ENCODE assay signal across 8 cellular contexts in genomic region chr19:48965033-48965805, GRCh38. TPM values are rescaled to one million over a fixed set of nuclear protein-coding genes. Genes with fewer than 3 reads are reported as not detected.
DNase-seq lines count a peak whose midpoint lies in the region; ATAC-seq, FAIRE-seq and TF ChIP-seq lines count a peak whose summit lies in the region.

Gene FTL, plus strand, starts transcription at chr19:48965309. Its CDS starts 199 bp downstream, at chr19:48965508.

- H3K36me3 Mint-ChIP-seq in T-helper 1 cell treated with Interleukin-12 subunit alpha and Interleukin-12 subunit beta and Interleukin-4 antibody, amounts not matched to agents 30 μg/mL and 1 μg/mL, for 36 hours (ENCODE audit: low read depth) = peaks cover 35% of the 10 kb centered on the region

- 0 to 2% (median 0%) methylated on average over 34 to 52 of the region's 52 CpGs for WGBS in heart left ventricle, 4 donors
- 0 to 1% methylated on average over 33 to 40 of the region's 52 CpGs for WGBS in upper lobe of left lung, 2 donors

- H3K9me3 ChIP-seq in heart left ventricle = no peaks in the 10 kb centered on the region
- H3K9me3 ChIP-seq in upper lobe of left lung = no peaks in the 10 kb centered on the region

- H3K9me3 Mint-ChIP-seq in T-helper 1 cell treated with Interleukin-12 subunit alpha and Interleukin-12 subunit beta and Interleukin-4 antibody, amounts not matched to agents 30 μg/mL and 1 μg/mL, for 36 hours = no peaks in the 10 kb centered on the region

- peak within 1 kb of the TSS; percentile 61 to 99 (median 88) for H3K4me3 ChIP-seq in heart left ventricle
- H3K4me3 ChIP-seq in upper lobe of left lung = peak within 1 kb of the TSS; percentile 80 to 97 (median 88)

- H3K27me3 ChIP-seq in heart left ventricle (no peaks in the 10 kb centered on the region), upper lobe of left lung (no peaks in the 10 kb centered on the region)

- H3K4me1 Mint-ChIP-seq in T-helper 1 cell treated with Interleukin-12 subunit alpha and Interleukin-12 subunit beta and Interleukin-4 antibody, amounts not matched to agents 30 μg/mL and 1 μg/mL, for 36 hours (ENCODE audit: low read depth) = peaks cover 38% of the 10 kb centered on the region

- ATAC-seq in HG02852 (IDR thresholded peaks at IDR 0.05; ENCODE audit: unreplicated experiment) (peak; percentile 54), heart left ventricle (peak; percentile 85 to 92 (median 88)), upper lobe of left lung (ENCODE audit: low FRiP score in 2 of 2) (peak; percentile 92 to 95)

- H3K27ac ChIP-seq in heart left ventricle (peak within 1 kb of the TSS; percentile 73 to 97 (median 93)), upper lobe of left lung (peak within 1 kb of the TSS; percentile 88 to 98 (median 90))

- peak in 1 of 4 donors; percentile 95 for TF ChIP-seq EP300 in upper lobe of left lung (IDR thresholded peaks at IDR 0.05)

- H3K4me1 ChIP-seq in heart left ventricle (peaks cover 10 to 65% (median 47%) of the 10 kb centered on the region in 12 donors), upper lobe of left lung (peaks cover 43 to 71% (median 50%) of the 10 kb centered on the region in 4 donors)

- TF ChIP-seq POLR2A in GM12892 (IDR thresholded peaks at IDR 0.05; ENCODE audit: low read depth, low read length) = peak; percentile 99
- TF ChIP-seq POLR2A in heart left ventricle (IDR thresholded peaks at IDR 0.05) = peak; percentile 98 to 100
- peak; percentile 97 to 100 (median 100) for TF ChIP-seq POLR2A in upper lobe of left lung (IDR thresholded peaks at IDR 0.05)

- no peaks in the 10 kb centered on the region for H3K27me3 Mint-ChIP-seq in T-helper 1 cell treated with Interleukin-12 subunit alpha and Interleukin-12 subunit beta and Interleukin-4 antibody, amounts not matched to agents 30 μg/mL and 1 μg/mL, for 36 hours (ENCODE audit: low read depth)

- H3K36me3 ChIP-seq in heart left ventricle (peaks cover 0 to 44% (median 36%) of the 10 kb centered on the region in 9 donors), upper lobe of left lung (peaks cover 13 to 44% (median 29%) of the 10 kb centered on the region in 4 donors)

- FAIRE-seq in GM12892 (lab: Jason Lieb, UNC) = no peak

- peak within 1 kb of the TSS; percentile 96 for H3K27ac Mint-ChIP-seq in T-helper 1 cell treated with Interleukin-12 subunit alpha and Interleukin-12 subunit beta and Interleukin-4 antibody, amounts not matched to agents 30 μg/mL and 1 μg/mL, for 36 hours

- H3K4me3 Mint-ChIP-seq in T-helper 1 cell treated with Interleukin-12 subunit alpha and Interleukin-12 subunit beta and Interleukin-4 antibody, amounts not matched to agents 30 μg/mL and 1 μg/mL, for 36 hours = peak within 1 kb of the TSS; percentile 98

- intact Hi-C loops in heart left ventricle (cut with DNase I) = loop anchor here (2.0 to 10.0 kb wide), 7 partner anchors 60 to 320 kb away; partner anchors contain the start of genes PPP1R15A (in 7 of the 10), NUCB1 (in 2 of the 10) and CA11 (in 1 of the 10)
- intact Hi-C loops in posterior vena cava (cut with DNase I) = loop anchor here (5.0 to 10.0 kb wide), 3 partner anchors 70 to 170 kb away; partner anchors contain the start of genes PPP1R15A (in 1 of the 2) and TULP2 (in 1 of the 2)

- peak; percentile 95 for DNase-seq in GM12892 (ENCODE audit: insufficient read length)
- DNase-seq in NCI-H146 treated with DMSO at 0.1 percent for 48 hours (lab: John Stamatoyannopoulos, UW; ENCODE audit: unreplicated experiment) = peak; percentile 88
- DNase-seq in amniotic epithelial cell (ENCODE audit: low read depth) = peak; percentile 95
- DNase-seq in heart left ventricle = peak; percentile 98 to 99 (median 98)
- DNase-seq in posterior vena cava (ENCODE audit: low spot score) = peak; percentile 99
- DNase-seq in upper lobe of left lung = peak; percentile 99

- TF ChIP-seq CTCF in heart left ventricle (IDR thresholded peaks at IDR 0.05) (no peak), upper lobe of left lung (IDR thresholded peaks at IDR 0.05) (peak in 1 of 6 experiments; percentile 5)

RNA-seq across cellular contexts. Expression of gene FTL, which starts in this region (rescaled TPM):
- polyA plus RNA-seq in GM12892 (2012; ENCODE audit: missing spikeins) = 3,520 TPM
- total RNA-seq in heart left ventricle = 1,000 to 10,000 TPM in 4 of 9 donors, 100 to 1,000 TPM in 5; 484 to 6,770 (median 857) TPM
- polyA plus RNA-seq in heart left ventricle = 1,000 to 10,000 TPM in 1 of 2 donors, 100 to 1,000 TPM in 1; 836 to 1,542 TPM
- total RNA-seq in posterior vena cava = 1,000 to 10,000 TPM; 2,854 to 3,275 TPM
- total RNA-seq in upper lobe of left lung = over 10,000 TPM in 3 of 6 donors, 1,000 to 10,000 TPM in 3; 5,928 to 23,282 (median 11,982) TPM

Comparison
In these comparisons a context has a peak if more than half of its experiments do, and no peak if none do; other contexts are left out.
1. Peak in every context shown above with its lines: DNase-seq, ATAC-seq, H3K4me3 ChIP-seq and H3K27ac ChIP-seq.